In the genomic region with DNA sequence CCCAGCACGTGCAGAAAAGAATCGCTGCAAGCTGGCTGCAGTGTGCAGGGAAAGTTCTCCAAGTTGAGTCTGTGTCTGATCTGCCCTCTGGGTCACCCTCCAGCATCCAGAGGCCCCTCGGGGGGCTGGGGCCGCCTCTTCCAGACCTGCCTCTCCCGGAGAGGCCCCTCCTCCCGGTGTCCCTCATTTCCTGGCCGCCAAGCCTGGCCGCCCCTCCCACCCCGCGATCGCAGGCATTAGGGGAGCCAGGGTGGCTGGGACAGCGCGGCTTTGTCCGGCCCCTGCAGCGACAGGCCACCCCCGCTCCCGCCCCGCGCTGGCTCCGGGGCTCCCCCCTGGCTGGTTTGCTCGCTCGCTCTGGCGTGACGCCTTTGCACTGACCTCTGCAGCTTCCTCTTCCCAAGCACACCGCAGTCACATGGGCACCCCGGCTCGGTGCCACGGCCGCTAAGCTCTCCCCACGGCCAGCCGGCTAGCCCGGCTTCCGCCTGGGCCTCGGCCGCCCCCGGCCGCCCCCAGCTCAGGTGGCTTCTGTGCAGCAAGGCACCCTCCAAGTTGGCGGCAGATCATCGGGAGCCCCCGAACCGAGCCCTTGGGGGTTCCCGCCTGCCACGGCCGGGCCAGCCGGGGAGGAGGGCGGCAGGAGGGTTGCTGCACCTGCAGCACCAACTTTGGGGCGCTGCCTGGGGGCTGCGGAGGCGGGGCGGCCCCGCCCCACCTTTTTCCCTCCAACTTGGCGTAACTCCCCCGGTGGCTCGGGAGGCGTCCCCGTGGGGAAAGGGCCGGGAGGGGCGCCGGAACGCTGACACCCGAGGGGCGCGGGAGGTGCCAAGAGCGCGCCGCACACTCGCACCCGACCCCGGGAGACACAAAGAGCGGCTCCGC, we compare ENCODE assay signal across 8 cellular contexts. TPM values are rescaled to one million over a fixed set of nuclear protein-coding genes. Genes with fewer than 3 reads are reported as not detected.
DNase-seq lines count a peak whose midpoint lies in the region; ATAC-seq lines count a peak whose summit lies in the region.

No MANE protein-coding gene starts in this region.

- POLR2A ChIA-PET in CD8-positive, alpha-beta memory T cell (lab: Charles Lee), result interaction anchor here (0.5 to 1.3 kb wide), 9 partner anchors 41 to 266 kb away, joined by 3 to 6 read pairs (median 4); partner anchors contain the start of genes ORAI1, RHOF and RNF34

- DNase-seq in CD8-positive, alpha-beta memory T cell, result peak; percentile 47 to 73 (median 59)
- DNase-seq in NOMO-1 treated with DMSO at 0.1 percent for 48 hours (lab: John Stamatoyannopoulos, UW; ENCODE audit: unreplicated experiment) (peak; percentile 87), fibroblast of gingiva (ENCODE audit: low read depth) (peak; percentile 55), myocyte (ENCODE audit: low read depth) (peak; percentile 84), superior temporal gyrus (ENCODE audit: extremely low spot score) (peak; percentile 75)
- peak; percentile 74 for DNase-seq in activated T-cell treated with anti-CD3 and anti-CD28 coated beads, Interleukin-2, amount 50 U/mL, for 24 hours

- ATAC-seq in GM19324 (IDR thresholded peaks at IDR 0.05; ENCODE audit: low FRiP score, unreplicated experiment) (peak; percentile 75), HG03378 (IDR thresholded peaks at IDR 0.05; ENCODE audit: unreplicated experiment) (peak; percentile 55)

- H3K27ac Mint-ChIP-seq in CD8-positive, alpha-beta memory T cell, result peak overlapping the region; percentile 84 to 99 (median 97)
- peak overlapping the region; percentile 83 for H3K27ac Mint-ChIP-seq in activated T-cell treated with anti-CD3 and anti-CD28 coated beads, Interleukin-2, amount 50 U/mL, for 24 hours

- H3K4me3 ChIP-seq in CD8-positive, alpha-beta memory T cell (ENCODE audit: low read length), result peak overlapping the region; percentile 55

- H3K27me3 ChIP-seq in CD8-positive, alpha-beta memory T cell (ENCODE audit: insufficient read depth, low read length, poor library complexity, severe bottlenecking), result no peaks in the 10 kb centered on the region

- H3K4me3 Mint-ChIP-seq in CD8-positive, alpha-beta memory T cell, result peak overlapping the region; percentile 75 to 92 (median 79)
- H3K4me3 Mint-ChIP-seq in activated T-cell treated with anti-CD3 and anti-CD28 coated beads, Interleukin-2, amount 50 U/mL, for 24 hours, result peak overlapping the region; percentile 76

- CTCF ChIA-PET in CD8-positive, alpha-beta memory T cell (lab: Charles Lee), result interaction anchor here (0.8 to 2.0 kb wide), 11 partner anchors 15 to 258 kb away, joined by 3 to 10 read pairs (median 4); partner anchors contain the start of gene RHOF

- H3K4me1 ChIP-seq in CD8-positive, alpha-beta memory T cell (ENCODE audit: insufficient read depth, low read length), result peaks cover 42% of the 10 kb centered on the region

- H3K9me3 ChIP-seq in CD8-positive, alpha-beta memory T cell (ENCODE audit: low read length), result no peaks in the 10 kb centered on the region

- H3K9me3 Mint-ChIP-seq in CD8-positive, alpha-beta memory T cell, result no peaks in the 10 kb centered on the region
- no peaks in the 10 kb centered on the region for H3K9me3 Mint-ChIP-seq in activated T-cell treated with anti-CD3 and anti-CD28 coated beads, Interleukin-2, amount 50 U/mL, for 24 hours

- peaks cover 47 to 60% (median 50%) of the 10 kb centered on the region in 3 donors for H3K4me1 Mint-ChIP-seq in CD8-positive, alpha-beta memory T cell
- H3K4me1 Mint-ChIP-seq in activated T-cell treated with anti-CD3 and anti-CD28 coated beads, Interleukin-2, amount 50 U/mL, for 24 hours (ENCODE audit: low read depth), result peaks cover 49% of the 10 kb centered on the region

- H3K27ac ChIP-seq in CD8-positive, alpha-beta memory T cell (ENCODE audit: low read depth, low read length), result peak overlapping the region; percentile 62

- H3K27me3 Mint-ChIP-seq in CD8-positive, alpha-beta memory T cell, result no peaks in the 10 kb centered on the region
- H3K27me3 Mint-ChIP-seq in activated T-cell treated with anti-CD3 and anti-CD28 coated beads, Interleukin-2, amount 50 U/mL, for 24 hours, result no peaks in the 10 kb centered on the region

- peaks cover 2 to 29% (median 4%) of the 10 kb centered on the region in 3 donors for H3K36me3 Mint-ChIP-seq in CD8-positive, alpha-beta memory T cell
- peaks cover 18% of the 10 kb centered on the region for H3K36me3 Mint-ChIP-seq in activated T-cell treated with anti-CD3 and anti-CD28 coated beads, Interleukin-2, amount 50 U/mL, for 24 hours (ENCODE audit: low read depth)

- H3K36me3 ChIP-seq in CD8-positive, alpha-beta memory T cell (ENCODE audit: insufficient read depth, low read length), result no peaks in the 10 kb centered on the region

RNA-seq across cellular contexts. Expression of gene KDM2B, which starts 43.7 kb away (rescaled TPM):
- total RNA-seq in CD8-positive, alpha-beta memory T cell, result 10 to 100 TPM; 63.2 to 64.0 TPM
- polyA plus RNA-seq in CD8-positive, alpha-beta memory T cell, result 18.3 TPM
- total RNA-seq in myocyte, result 22.0 and 32.4 TPM in 2 replicates
- polyA plus RNA-seq in myocyte (2012), result 12.2 TPM

Comparison
In these comparisons a context has a peak if more than half of its experiments do, and no peak if none do; other contexts are left out.
1. Peak in every context shown above with its lines: DNase-seq, ATAC-seq, H3K4me3 ChIP-seq and H3K27ac ChIP-seq.